In the genomic region with DNA sequence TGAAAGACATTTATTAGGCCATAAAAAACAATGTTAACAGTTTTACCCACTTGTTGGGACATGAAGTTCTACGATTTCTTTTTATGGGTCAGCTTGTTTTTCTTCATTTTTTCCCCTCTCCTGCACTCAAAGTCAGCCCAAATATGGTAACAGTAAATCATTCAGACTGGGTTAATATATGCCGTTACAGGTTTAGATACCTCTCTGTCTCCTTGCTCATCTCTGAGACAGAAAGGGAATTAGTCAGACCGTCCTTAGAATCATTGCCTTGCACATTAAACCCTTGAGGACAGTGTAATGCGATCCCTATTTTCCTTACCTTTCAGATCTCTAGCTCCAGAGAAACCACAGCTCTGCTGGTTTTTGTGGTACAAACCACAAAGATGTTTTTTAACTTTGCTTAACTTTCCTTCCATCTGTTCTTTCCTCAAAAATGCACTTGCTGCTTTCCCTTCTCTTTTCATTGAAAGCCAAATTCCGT, we compare ENCODE assay signal across 23 cellular contexts.
DNase-seq lines count a peak whose midpoint lies in the region; ATAC-seq and TF ChIP-seq lines count a peak whose summit lies in the region.
"Had no signal": no experiment of that assay in that cellular context is flagged by ENCODE, and none has a peak within 500 bp of the region (broad histone marks: within the 10 kb centered on the region; RNA-seq: fewer than 3 reads in every experiment).

No MANE protein-coding gene starts in this region.

- POLR2A ChIA-PET in AG04449 (lab: Yijun Ruan, JAX), result interaction anchor here (0.6 kb wide), 1 partner anchor 613 kb away, joined by 3 read pairs; the partner anchor contains the start of gene PLPP3

- peaks cover 42% of the 10 kb centered on the region for H3K4me1 Mint-ChIP-seq in mesothelial cell of epicardium
- H3K4me1 Mint-ChIP-seq in activated CD4-positive, alpha-beta T cell treated with anti-CD3 and anti-CD28 coated beads, Interleukin-2, amount 10 ng/mL, durations not matched to agents 24 days and 14 days, result no peaks in the 10 kb centered on the region
- H3K4me1 Mint-ChIP-seq: CD8-positive, alpha-beta memory T cell; central memory CD8-positive, alpha-beta T cell; stimulated activated effector memory CD8-positive, alpha-beta T cell treated with anti-CD3 and anti-CD28 coated beads, Interleukin-12 subunit alpha, Interleukin-12 subunit beta, amount 100 ng/mL, for 72 hours had no signal

- no peaks in the 10 kb centered on the region for H3K27me3 ChIP-seq in mammary epithelial cell (ENCODE audit: insufficient read depth, low read length)
- H3K27me3 ChIP-seq in psoas muscle (ENCODE audit: insufficient read depth in 3 of 3, low read length in 2 of 3), result no peaks in the 10 kb centered on the region
- H3K27me3 ChIP-seq in stomach, result no peaks in the 10 kb centered on the region
- H3K27me3 ChIP-seq: SJCRH30, tibial nerve had no signal

- no peaks in the 10 kb centered on the region for H3K79me2 ChIP-seq in mammary epithelial cell (ENCODE audit: insufficient read depth, low read length)

- H3K9ac ChIP-seq in mammary epithelial cell (ENCODE audit: insufficient read depth, low read length), result no peak overlapping the region

- no peak for TF ChIP-seq EP300 in stomach (IDR thresholded peaks at IDR 0.05)

- ATAC-seq in psoas muscle, result no peak
- ATAC-seq: A549; activated naive CD4-positive, alpha-beta T cell treated with anti-CD3 and anti-CD28 coated beads, Interleukin-2, amount 50 U/mL, for 72 hours; stimulated activated effector memory CD8-positive, alpha-beta T cell treated with anti-CD3 and anti-CD28 coated beads, Interleukin-12 subunit alpha, Interleukin-12 subunit beta, amount 100 ng/mL, for 72 hours had no signal

- H3K9me3 ChIP-seq in mammary epithelial cell (replicated peaks; ENCODE audit: insufficient read depth, low read length), result no peaks in the 10 kb centered on the region
- no peaks in the 10 kb centered on the region for H3K9me3 ChIP-seq in psoas muscle
- no peaks in the 10 kb centered on the region for H3K9me3 ChIP-seq in stomach
- H3K9me3 ChIP-seq: A549, HAP-1, SJCRH30, tibial nerve had no signal

- H3K36me3 Mint-ChIP-seq in mesothelial cell of epicardium, result no peaks in the 10 kb centered on the region
- no peaks in the 10 kb centered on the region for H3K36me3 Mint-ChIP-seq in activated CD4-positive, alpha-beta T cell treated with anti-CD3 and anti-CD28 coated beads, Interleukin-2, amount 10 ng/mL, durations not matched to agents 24 days and 14 days (ENCODE audit: low read depth)
- H3K36me3 Mint-ChIP-seq: activated naive CD4-positive, alpha-beta T cell treated with anti-CD3 and anti-CD28 coated beads, Interleukin-2, amount 50 U/mL, for 72 hours; CD8-positive, alpha-beta memory T cell; stimulated activated effector memory CD8-positive, alpha-beta T cell treated with anti-CD3 and anti-CD28 coated beads, Interleukin-12 subunit alpha, Interleukin-12 subunit beta, amount 100 ng/mL, for 72 hours had no signal

- H3K36me3 ChIP-seq in mammary epithelial cell (ENCODE audit: insufficient read depth, low read length) (no peaks in the 10 kb centered on the region), psoas muscle (ENCODE audit: insufficient read depth in 1 of 2, low read depth in 1 of 2) (no peaks in the 10 kb centered on the region), stomach (no peaks in the 10 kb centered on the region)
- H3K36me3 ChIP-seq: HAP-1, SJCRH30, tibial nerve had no signal

- no peak overlapping the region for H3K4me3 Mint-ChIP-seq in mesothelial cell of epicardium
- no peak overlapping the region for H3K4me3 Mint-ChIP-seq in activated CD4-positive, alpha-beta T cell treated with anti-CD3 and anti-CD28 coated beads, Interleukin-2, amount 10 ng/mL, durations not matched to agents 24 days and 14 days
- H3K4me3 Mint-ChIP-seq: CD8-positive, alpha-beta memory T cell; central memory CD8-positive, alpha-beta T cell; endodermal cell; stimulated activated effector memory CD8-positive, alpha-beta T cell treated with anti-CD3 and anti-CD28 coated beads, Interleukin-12 subunit alpha, Interleukin-12 subunit beta, amount 100 ng/mL, for 72 hours had no signal

- peak; percentile 36 for DNase-seq in AG04449 (ENCODE audit: low read depth, low spot score)
- peak; percentile 44 for DNase-seq in LHCN-M2 (ENCODE audit: low read depth)
- DNase-seq in mammary epithelial cell, result peak; percentile 69
- no peak for DNase-seq in mesothelial cell of epicardium (ENCODE audit: low spot score in 2 of 2, unreplicated experiment in 2 of 2)
- DNase-seq in HK-2 (ENCODE audit: unreplicated experiment), result no peak
- no peak for DNase-seq in psoas muscle
- no peak for DNase-seq in activated CD4-positive, alpha-beta T cell treated with anti-CD3 and anti-CD28 coated beads, Interleukin-2, amount 10 ng/mL, durations not matched to agents 24 days and 14 days
- DNase-seq in stomach, result no peak
- DNase-seq: activated CD4-positive, alpha-beta T cell treated with anti-CD3 and anti-CD28 coated beads, Interleukin-2, amount 50 U/mL, for 1 hour; CD8-positive, alpha-beta memory T cell; endodermal cell; midbrain; NCI-H226; occipital lobe; small intestine; T1000 had no signal

- in situ Hi-C loops in mammary epithelial cell (cut with MboI; ENCODE audit: low sequenced_read_pairs in 2 of 2), result no loop called here

- H3K9me3 Mint-ChIP-seq in mesothelial cell of epicardium, result peaks cover 13% of the 10 kb centered on the region
- no peaks in the 10 kb centered on the region for H3K9me3 Mint-ChIP-seq in activated CD4-positive, alpha-beta T cell treated with anti-CD3 and anti-CD28 coated beads, Interleukin-2, amount 10 ng/mL, durations not matched to agents 24 days and 14 days
- H3K9me3 Mint-ChIP-seq: endodermal cell had no signal

- H3K27ac ChIP-seq in mammary epithelial cell (ENCODE audit: insufficient read depth, low read depth, low read length) (no peak overlapping the region), psoas muscle (no peak overlapping the region), stomach (no peak overlapping the region)
- H3K27ac ChIP-seq: A549, SJCRH30, tibial nerve had no signal

- H3K4me3 ChIP-seq in AG04449 (ENCODE audit: low read depth, low read length) (no peak overlapping the region), mammary epithelial cell (replicated peaks in 1 of 3; ENCODE audit: insufficient read depth in 1 of 3, low read depth in 2 of 3, low read length in 3 of 3) (no peak overlapping the region), psoas muscle (no peak overlapping the region), stomach (no peak overlapping the region)
- H3K4me3 ChIP-seq: A549, HAP-1, SJCRH30, tibial nerve had no signal

- no peak overlapping the region for H2AFZ ChIP-seq in mammary epithelial cell (ENCODE audit: low read depth, low read length)

- CTCF ChIA-PET in AG04449 (lab: Yijun Ruan, JAX), result no interaction called here
- CTCF ChIA-PET in mammary epithelial cell (lab: Charles Lee; ENCODE audit: low non-redundant PET), result no interaction called here

- TF ChIP-seq CTCF in AG04449 (IDR thresholded peaks at IDR 0.05; ENCODE audit: insufficient read depth, low read length, missing control alignments), result no peak
- TF ChIP-seq CTCF in mammary epithelial cell (conservative IDR thresholded peaks at IDR 0.05 in 1 of 2, IDR thresholded peaks at IDR 0.05 in 1 of 2; ENCODE audit: extremely low read depth in 1 of 2, insufficient read depth in 1 of 2, low read depth in 1 of 2, low read length in 2 of 2), result no peak
- TF ChIP-seq CTCF in mesothelial cell of epicardium (IDR thresholded peaks at IDR 0.05; ENCODE audit: unreplicated experiment), result no peak
- no peak for TF ChIP-seq CTCF in psoas muscle (IDR thresholded peaks at IDR 0.05)
- TF ChIP-seq CTCF in stomach (IDR thresholded peaks at IDR 0.05), result no peak

- H3K4me2 ChIP-seq in mammary epithelial cell (ENCODE audit: insufficient read depth, low read depth, low read length), result no peak overlapping the region
- H3K4me2 ChIP-seq: A549 had no signal

- no peaks in the 10 kb centered on the region for H3K4me1 ChIP-seq in mammary epithelial cell (ENCODE audit: insufficient read depth, low read length)
- H3K4me1 ChIP-seq in psoas muscle, result no peaks in the 10 kb centered on the region
- H3K4me1 ChIP-seq in stomach, result peaks cover 0 to 4% (median 0%) of the 10 kb centered on the region in 4 donors
- H3K4me1 ChIP-seq: A549, HAP-1, SJCRH30 had no signal

- no TSS peak for BruUV-seq in mammary epithelial cell (replicated peaks; lab: Mats Ljungman, UMichigan)

- dilution Hi-C loops in mammary epithelial cell (cut with HindIII; ENCODE audit: low sequenced_read_pairs), result no loop called here

- intact Hi-C loops in mammary epithelial cell (cut with micrococcal nuclease) (no loop called here), psoas muscle (cut with DNase I) (no loop called here), stomach (cut with DNase I; ENCODE audit: low total_unique reads) (no loop called here)
- intact Hi-C loops in activated CD4-positive, alpha-beta T cell treated with anti-CD3 and anti-CD28 coated beads, Interleukin-2, amount 10 ng/mL, durations not matched to agents 24 days and 14 days (cut with micrococcal nuclease), result no loop called here

- H3K27me3 Mint-ChIP-seq in mesothelial cell of epicardium (ENCODE audit: low read depth), result no peaks in the 10 kb centered on the region
- H3K27me3 Mint-ChIP-seq in activated CD4-positive, alpha-beta T cell treated with anti-CD3 and anti-CD28 coated beads, Interleukin-2, amount 10 ng/mL, durations not matched to agents 24 days and 14 days, result no peaks in the 10 kb centered on the region

- H3K27ac Mint-ChIP-seq in mesothelial cell of epicardium, result peak overlapping the region; percentile 60
- no peak overlapping the region for H3K27ac Mint-ChIP-seq in activated CD4-positive, alpha-beta T cell treated with anti-CD3 and anti-CD28 coated beads, Interleukin-2, amount 10 ng/mL, durations not matched to agents 24 days and 14 days
- H3K27ac Mint-ChIP-seq: activated naive CD4-positive, alpha-beta T cell treated with anti-CD3 and anti-CD28 coated beads, Interleukin-2, amount 50 U/mL, for 72 hours; CD8-positive, alpha-beta memory T cell; endodermal cell; stimulated activated effector memory CD8-positive, alpha-beta T cell treated with anti-CD3 and anti-CD28 coated beads, Interleukin-12 subunit alpha, Interleukin-12 subunit beta, amount 100 ng/mL, for 72 hours had no signal

- no peaks in the 10 kb centered on the region for H4K20me1 ChIP-seq in mammary epithelial cell (ENCODE audit: insufficient read depth, low read length)

- 2% methylated on average over 5 of the region's 5 CpGs for WGBS in mammary epithelial cell (ENCODE audit: low coverage, missing lambda C conversion rate)
- 74 to 82% (median 78%) methylated on average over 5 of the region's 5 CpGs for WGBS in psoas muscle, 3 donors
- whole genome bisulfite sequencing in stomach, 5 donors, result 61 to 75% (median 69%) methylated on average over 5 of the region's 5 CpGs

- no peak for TF ChIP-seq POLR2A in stomach (IDR thresholded peaks at IDR 0.05)

Comparison
In these comparisons a context has a peak if more than half of its experiments do, and no peak if none do; other contexts are left out.
1. DNase-seq: peak in AG04449 (single experiment), LHCN-M2 (single experiment) and mammary epithelial cell (single experiment); none in mesothelial cell of epicardium (0 of 2), HK-2 (single experiment), psoas muscle (0 of 2), activated CD4-positive, alpha-beta T cell treated with anti-CD3 and anti-CD28 coated beads, Interleukin-2, amount 10 ng/mL, durations not matched to agents 24 days and 14 days (single experiment) and stomach (single experiment).